ENCODE assay signal across 7 cellular contexts in the genomic region with DNA sequence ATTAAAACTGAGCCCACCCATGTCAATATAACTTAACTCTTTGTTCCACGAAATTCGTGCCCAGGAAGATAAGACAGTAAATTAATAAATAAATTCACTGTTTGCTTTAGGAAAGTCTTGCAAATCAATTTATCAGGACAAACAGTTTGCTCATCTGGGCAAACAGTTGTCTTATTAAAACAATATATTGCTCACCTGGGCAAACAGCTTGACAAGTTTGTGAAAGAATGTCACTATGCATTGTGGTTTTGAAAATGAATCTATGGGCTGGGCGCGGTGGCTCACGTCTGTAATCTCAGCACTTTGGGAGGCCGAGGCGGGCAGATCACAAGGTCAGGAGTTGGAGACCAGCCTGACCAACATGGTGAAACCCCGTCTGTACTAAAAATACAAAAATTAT.
DNase-seq lines count a peak whose midpoint lies in the region; ATAC-seq, FAIRE-seq and TF ChIP-seq lines count a peak whose summit lies in the region.
"Not testable (repeated sequence)": the region's sequence is repeated elsewhere in the genome, so short reads cannot be mapped to it uniquely, and the experiment has no call there.

No MANE protein-coding gene starts in this region.

- not testable (repeated sequence) for FAIRE-seq in HepG2 (lab: Jason Lieb, UNC)

- TF ChIP-seq RAD21 in HepG2 (CRISPR knock-in tag; IDR thresholded peaks at IDR 0.05), result not testable (repeated sequence)

- H4K20me1 ChIP-seq in HepG2 (ENCODE audit: insufficient read depth, low read length), result not testable (repeated sequence)

- peak; percentile 54 for DNase-seq in DMS53 (lab: John Stamatoyannopoulos, UW)
- DNase-seq in LNCaP clone FGC (ENCODE audit: low read depth), result peak; percentile 97
- peak; percentile 13 for DNase-seq in NCI-H146 treated with DMSO at 0.1 percent for 48 hours (lab: John Stamatoyannopoulos, UW; ENCODE audit: unreplicated experiment)
- peak; percentile 25 for DNase-seq in epithelial cell of esophagus (ENCODE audit: low read depth)
- peak; percentile 82 for DNase-seq in HepG2 (ENCODE audit: low spot score)

- not testable (repeated sequence) for H3K4me2 ChIP-seq in HepG2 (ENCODE audit: low read depth, low read length)

- peak; percentile 58 for ATAC-seq in HepG2

- H3K9ac ChIP-seq in HepG2 (ENCODE audit: insufficient read depth, low read depth, low read length), result not testable (repeated sequence)

- H3K9me3 ChIP-seq in HepG2 (ENCODE audit: low read length), result not testable (repeated sequence)

- in situ Hi-C loops in HepG2 (cut with HindIII; ENCODE audit: extremely low pct_ligation_motif_present, low pct_unique_long_range_greater_than_20kb), result not testable (repeated sequence)

- H2AFZ ChIP-seq in HepG2 (ENCODE audit: low read length), result not testable (repeated sequence)

- 29% methylated on average over 8 of the region's 8 CpGs for WGBS in HepG2 (ENCODE audit: low lambda C conversion rate)

- POLR2A ChIA-PET in HepG2 (lab: Yijun Ruan, JAX), result not testable (repeated sequence)

- not testable (repeated sequence) for H3K36me3 ChIP-seq in HepG2 (replicated peaks in 1 of 2; ENCODE audit: control insufficient read depth in 1 of 2, insufficient read depth in 2 of 2, low read length in 2 of 2)

- H3K79me2 ChIP-seq in HepG2 (ENCODE audit: insufficient read depth, low read length), result not testable (repeated sequence)

- H3K4me1 ChIP-seq in HepG2 (ENCODE audit: insufficient read depth, low read length), result not testable (repeated sequence)

- not testable (repeated sequence) for TF ChIP-seq POLR2A in HepG2 (IDR thresholded peaks at IDR 0.05; ENCODE audit: insufficient read depth in 1 of 2, low read depth in 2 of 2, low read length in 2 of 2)

- not testable (repeated sequence) for TF ChIP-seq CTCF in C4-2B (conservative IDR thresholded peaks at IDR 0.05); LNCaP clone FGC (IDR thresholded peaks at IDR 0.05; ENCODE audit: control insufficient read depth, extremely low read depth, insufficient read depth); VCaP (conservative IDR thresholded peaks at IDR 0.05); epithelial cell of esophagus (IDR thresholded peaks at IDR 0.05; ENCODE audit: insufficient read depth, low read depth, low read length, missing control alignments); HepG2 (CRISPR knock-in tag; IDR thresholded peaks at IDR 0.05)

- intact Hi-C loops in HepG2 (cut with micrococcal nuclease; ENCODE audit: unreplicated experiment), result not testable (repeated sequence)

- CTCF ChIA-PET in HepG2 (lab: Yijun Ruan, JAX; ENCODE audit: low intra/inter-chr PET ratio, low total read pairs), result not testable (repeated sequence)

- H3K4me3 ChIP-seq in LNCaP clone FGC (ENCODE audit: low read depth, low read length); epithelial cell of esophagus (ENCODE audit: low read length); HepG2 (replicated peaks in 1 of 3; ENCODE audit: insufficient read depth in 1 of 3, low read depth in 2 of 3, low read length in 3 of 3): not testable (repeated sequence)

- BruUV-seq in HepG2 (replicated peaks; lab: Mats Ljungman, UMichigan), result not testable (repeated sequence)

- peak overlapping the region; percentile 91 for H3K27ac ChIP-seq in C4-2B
- H3K27ac ChIP-seq in VCaP, result peak overlapping the region; percentile 92
- not testable (repeated sequence) for H3K27ac ChIP-seq in HepG2 (ENCODE audit: extremely low read length, insufficient read depth, low read length)

- not testable (repeated sequence) for H3K27me3 ChIP-seq in HepG2 (ENCODE audit: control insufficient read depth in 1 of 2, insufficient read depth in 2 of 2, low read length in 2 of 2)

- peak; percentile 40 to 44; a peak in 1 of 4 replicates for TF ChIP-seq EP300 in HepG2 (IDR thresholded peaks at IDR 0.05; ENCODE audit: low read depth in 2 of 2, low read length in 2 of 2)
- not testable (repeated sequence) for TF ChIP-seq EP300 in HepG2 (CRISPR knock-in tag; IDR thresholded peaks at IDR 0.05; ENCODE audit: borderline replicate concordance)

TF ChIP-seq in HepG2, 621 proteins besides CTCF, POLR2A, EP300 and RAD21 (continues in another document):
- TF ChIP-seq HMG20A (CRISPR knock-in tag; IDR thresholded peaks at IDR 0.05; ENCODE audit: borderline replicate concordance) (peak; percentile 42; the same call in 1 of the 2 replicates), ARID5B (CRISPR knock-in tag; IDR thresholded peaks at IDR 0.05) (peak; percentile 30; the same call in 1 of the 2 replicates), GFI1 (CRISPR knock-in tag; IDR thresholded peaks at IDR 0.05; ENCODE audit: borderline replicate concordance) (peak; percentile 66; the same call in 1 of the 2 replicates), SOX5 (CRISPR knock-in tag; IDR thresholded peaks at IDR 0.05; ENCODE audit: borderline replicate concordance) (peak; percentile 71; the same call in 1 of the 2 replicates), FOXA3 (CRISPR knock-in tag; IDR thresholded peaks at IDR 0.05) (peak; percentile 74), FOXA1 (IDR thresholded peaks at IDR 0.05) (0 out of 2 replicates have a peak, but pooled peaks have one; percentile 62), FOXA1 (CRISPR knock-in tag; IDR thresholded peaks at IDR 0.05) (peak; percentile 86), HHEX (CRISPR knock-in tag; IDR thresholded peaks at IDR 0.05) (peak; percentile 90), FOSL1 (CRISPR knock-in tag; IDR thresholded peaks at IDR 0.05; ENCODE audit: borderline replicate concordance) (peak; percentile 54; the same call in 1 of the 2 replicates), SOX13 (IDR thresholded peaks at IDR 0.05) (peak; percentile 20; the same call in 1 of the 2 replicates), SOX13 (CRISPR knock-in tag; conservative IDR thresholded peaks at IDR 0.05 in 1 of 2, IDR thresholded peaks at IDR 0.05 in 1 of 2) (peak in 1 of 2 experiments; percentile 89; a peak in 2 of 4 replicates), TFAP4 (IDR thresholded peaks at IDR 0.05; ENCODE audit: borderline replicate concordance, low read depth) (0 out of 2 replicates have a peak, but pooled peaks have one; percentile 18), ATF3 (CRISPR knock-in tag; IDR thresholded peaks at IDR 0.05) (0 out of 2 replicates have a peak, but pooled peaks have one; percentile 28), SOX6 (CRISPR knock-in tag; IDR thresholded peaks at IDR 0.05) (peak; percentile 71), BHLHE40 (IDR thresholded peaks at IDR 0.05; ENCODE audit: low read length) (peak; percentile 84)
- TF ChIP-seq, protein P1, sequence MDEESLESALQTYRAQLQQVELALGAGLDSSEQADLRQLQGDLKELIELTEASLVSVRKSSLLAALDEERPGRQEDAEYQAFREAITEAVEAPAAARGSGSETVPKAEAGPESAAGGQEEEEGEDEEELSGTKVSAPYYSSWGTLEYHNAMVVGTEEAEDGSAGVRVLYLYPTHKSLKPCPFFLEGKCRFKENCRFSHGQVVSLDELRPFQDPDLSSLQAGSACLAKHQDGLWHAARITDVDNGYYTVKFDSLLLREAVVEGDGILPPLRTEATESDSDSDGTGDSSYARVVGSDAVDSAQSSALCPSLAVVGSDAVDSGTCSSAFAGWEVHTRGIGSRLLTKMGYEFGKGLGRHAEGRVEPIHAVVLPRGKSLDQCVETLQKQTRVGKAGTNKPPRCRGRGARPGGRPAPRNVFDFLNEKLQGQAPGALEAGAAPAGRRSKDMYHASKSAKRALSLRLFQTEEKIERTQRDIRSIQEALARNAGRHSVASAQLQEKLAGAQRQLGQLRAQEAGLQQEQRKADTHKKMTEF (CRISPR knock-in tag; IDR thresholded peaks at IDR 0.05), result 0 out of 2 replicates have a peak, but pooled peaks have one; percentile 25
- not testable (repeated sequence) for TF ChIP-seq SOX6 (IDR thresholded peaks at IDR 0.05)

Comparison
In these comparisons a context has a peak if more than half of its experiments do, and no peak if none do; other contexts are left out.
1. DNase-seq: peak in every context shown above with its lines; median percentile 97 in LNCaP clone FGC; 82 in HepG2; 54 in DMS53; 25 in epithelial cell of esophagus; 13 in NCI-H146 treated with DMSO at 0.1 percent for 48 hours.